ENCODE assay signal across 38 cellular contexts in genomic region chr7:32063614-32064013, GRCh38. TPM values are rescaled to one million over a fixed set of nuclear protein-coding genes. Genes with fewer than 3 reads are reported as not detected.
"Had no signal": no experiment of that assay in that cellular context is flagged by ENCODE, and none has a peak within 500 bp of the region (broad histone marks: within the 10 kb centered on the region; RNA-seq: fewer than 3 reads in every experiment).

No MANE protein-coding gene starts in this region.

- H3K36me3 ChIP-seq: adrenal gland, brain microvascular endothelial cell, cardiac muscle cell had no signal

- H3K4me3 ChIP-seq: adrenal gland, body of pancreas, cardiac muscle cell had no signal

- H3K27ac ChIP-seq: adrenal gland, body of pancreas, brain microvascular endothelial cell, cardiac muscle cell, VCaP had no signal

- H3K27me3 ChIP-seq: body of pancreas, brain microvascular endothelial cell had no signal

- FAIRE-seq: astrocyte, bronchial epithelial cell, TTC549 had no signal

- H3K9me3 ChIP-seq: adrenal gland, body of pancreas had no signal

- ATAC-seq: activated CD8-positive, alpha-beta T cell treated with anti-CD3 and anti-CD28 coated beads for 36 hours; activated naive CD4-positive, alpha-beta T cell treated with anti-CD3 and anti-CD28 coated beads, Interleukin-2, amount 50 U/mL, for 72 hours; activated T-cell treated with anti-CD3 and anti-CD28 coated beads, Interleukin-2, amount 50 U/mL, for 4 hours; activated T-cell treated with anti-CD3 and anti-CD28 coated beads, Interleukin-2, amount 50 U/mL, for 72 hours; activated T-helper 17 cell treated with anti-CD3 and anti-CD28 coated beads, Interleukin-2, amount 50 U/mL, for 72 hours; body of pancreas; T-helper 17 cell had no signal

- DNase-seq: activated B cell treated with CpG ODN at 0.5 μM for 24 hours; activated CD4-positive, alpha-beta memory T cell treated with anti-CD3 and anti-CD28 coated beads for 36 hours; activated CD4-positive, alpha-beta T cell treated with anti-CD3 and anti-CD28 coated beads for 4 hours; activated CD4-positive, alpha-beta T cell treated with anti-CD3 and anti-CD28 coated beads, Interleukin-2, amount 10 ng/mL, durations not matched to agents 24 days and 14 days; activated CD4-positive, alpha-beta T cell treated with anti-CD3 and anti-CD28 coated beads, Interleukin-2, amount 50 U/mL, for 1 hour; activated CD4-positive, alpha-beta T cell treated with anti-CD3 and anti-CD28 coated beads, Interleukin-2, amount 50 U/mL, for 4 hours; activated CD4-positive, CD25-positive, alpha-beta regulatory T cell treated with anti-CD3 and anti-CD28 coated beads, Interleukin-2, amount 50 U/mL, for 72 hours; activated CD8-positive, alpha-beta memory T cell treated with anti-CD3 and anti-CD28 coated beads, Interleukin-2, amount 50 U/mL, for 4 hours; activated CD8-positive, alpha-beta T cell treated with anti-CD3 and anti-CD28 coated beads for 36 hours; activated effector memory CD4-positive, alpha-beta T cell treated with anti-CD3 and anti-CD28 coated beads, Interleukin-2, amount 50 U/mL, for 16 hours; activated gamma-delta T cell treated with Interleukin-2 at 50 U/mL for 16 hours; activated naive CD4-positive, alpha-beta T cell; activated naive CD4-positive, alpha-beta T cell treated with anti-CD3 and anti-CD28 coated beads for 36 hours; activated naive CD4-positive, alpha-beta T cell treated with anti-CD3 and anti-CD28 coated beads, Interleukin-2, amount 50 U/mL, for 16 hours; activated naive CD8-positive, alpha-beta T cell treated with anti-CD3 and anti-CD28 coated beads for 36 hours; activated T-cell treated with anti-CD3 and anti-CD28 coated beads for 4 hours; activated T-cell treated with anti-CD3 and anti-CD28 coated beads, Interleukin-2, amount 50 U/mL, for 1 hour; activated T-cell treated with anti-CD3 and anti-CD28 coated beads, Interleukin-2, amount 50 U/mL, for 4 hours; activated T-cell treated with anti-CD3 and anti-CD28 coated beads, Interleukin-2, amount 50 U/mL, for 72 hours; adrenal gland; amniotic stem cell; aorta; body of pancreas; brain microvascular endothelial cell; caudate nucleus; cerebellar nuclear complex; T-helper 17 cell; T-helper 9 cell had no signal

RNA-seq across cellular contexts. Expression of gene PDE1C, which starts 6.6 kb away (rescaled TPM):
- total RNA-seq: activated B cell treated with CpG ODN at 0.5 μM for 24 hours; activated CD4-positive, alpha-beta memory T cell treated with anti-CD3 and anti-CD28 coated beads for 36 hours; activated CD4-positive, alpha-beta T cell treated with anti-CD3 and anti-CD28 coated beads, Interleukin-2, amount 10 ng/mL, durations not matched to agents 24 days and 14 days; activated CD8-positive, alpha-beta memory T cell treated with anti-CD3 and anti-CD28 coated beads for 36 hours; activated CD8-positive, alpha-beta T cell treated with anti-CD3 and anti-CD28 coated beads for 36 hours; activated naive CD4-positive, alpha-beta T cell treated with anti-CD3 and anti-CD28 coated beads for 36 hours; activated naive CD4-positive, alpha-beta T cell treated with anti-CD3 and anti-CD28 coated beads, Interleukin-2, amount 50 U/mL, for 72 hours; activated naive CD8-positive, alpha-beta T cell treated with anti-CD3 and anti-CD28 coated beads for 36 hours; activated T-cell treated with anti-CD3 and anti-CD28 coated beads, Interleukin-2, amount 50 U/mL, for 4 hours; activated T-cell treated with anti-CD3 and anti-CD28 coated beads, Interleukin-2, amount 50 U/mL, for 72 hours; activated T-helper 1 cell treated with anti-CD3 and anti-CD28 coated beads, Interleukin-12 subunit alpha, Interleukin-12 subunit beta, Interleukin-2, Interleukin-4 antibody, amounts not matched to agents 30 ng/mL and 10 ng/mL and 1 ng/mL, durations not matched to agents 14 hours and 24 hours and 36 hours; activated T-helper 17 cell treated with anti-CD3 and anti-CD28 coated beads, Interleukin-2, amount 50 U/mL, for 72 hours; bronchial epithelial cell; T-helper 1 cell treated with Interleukin-12 subunit alpha and Interleukin-12 subunit beta and Interleukin-4 antibody, amounts not matched to agents 30 ng/mL and 1 ng/mL, for 36 hours; T-helper 17 cell had no signal
